8 cellular contexts compared by ENCODE assay signal in genomic region chr12:130870442-130871285, GRCh38. TPM values are rescaled to one million over a fixed set of nuclear protein-coding genes. Genes with fewer than 3 reads are reported as not detected.
DNase-seq lines count a peak whose midpoint lies in the region; ATAC-seq and TF ChIP-seq lines count a peak whose summit lies in the region.

No MANE protein-coding gene starts in this region.

- H3K9ac ChIP-seq in BLaER1 treated with 17β-estradiol and CSF1 and Interleukin-3, amounts not matched to agents 10 nM and 100 nM: peak overlapping the region; percentile 84 to 99 (median 97)

- TF ChIP-seq CTCF in foreskin keratinocyte (conservative IDR thresholded peaks at IDR 0.05) (peak; percentile 70), neutrophil (IDR thresholded peaks at IDR 0.05) (no peak)

- H3K36me3 ChIP-seq in BLaER1 treated with 17β-estradiol and CSF1 and Interleukin-3, amounts not matched to agents 10 nM and 100 nM: peaks cover 29 to 33% (median 32%) of the 10 kb centered on the region in 11 experiments
- H3K36me3 ChIP-seq in neutrophil: peaks cover 13% of the 10 kb centered on the region

- H4K20me1 ChIP-seq in BLaER1 treated with 17β-estradiol and CSF1 and Interleukin-3, amounts not matched to agents 10 nM and 100 nM: peaks cover 26 to 36% (median 32%) of the 10 kb centered on the region in 11 experiments; a peak in 21 of 22 replicates

- H3K4me3 ChIP-seq in BLaER1 treated with 17β-estradiol and CSF1 and Interleukin-3, amounts not matched to agents 10 nM and 100 nM: peak overlapping the region; percentile 57 to 99 (median 91)
- H3K4me3 ChIP-seq in neutrophil (ENCODE audit: low read depth in 1 of 2, low read length in 1 of 2): peak overlapping the region; percentile 73 to 74

- peak overlapping the region; percentile 75 to 97 (median 88) for H3K4me2 ChIP-seq in BLaER1 treated with 17β-estradiol and CSF1 and Interleukin-3, amounts not matched to agents 10 nM and 100 nM

- H3K27ac ChIP-seq in BLaER1 treated with 17β-estradiol and CSF1 and Interleukin-3, amounts not matched to agents 10 nM and 100 nM: peak overlapping the region; percentile 74 to 99 (median 97)
- H3K27ac ChIP-seq in foreskin keratinocyte (peak overlapping the region; percentile 88), neutrophil (no peak overlapping the region)

- DNase-seq in SHP77 (lab: John Stamatoyannopoulos, UW) (peak; percentile 94 to 96), activated gamma-delta T cell treated with Interleukin-2 at 50 U/mL for 16 hours (peak; percentile 58), foreskin keratinocyte (peak; percentile 69 to 87), stromal cell of bone marrow (ENCODE audit: low read depth) (peak; percentile 87)

- ATAC-seq in GM19023 (IDR thresholded peaks at IDR 0.05; ENCODE audit: unreplicated experiment): peak; percentile 51
- ATAC-seq in HG03342 (IDR thresholded peaks at IDR 0.05; ENCODE audit: unreplicated experiment): peak; percentile 48
- ATAC-seq in foreskin keratinocyte: peak; percentile 78

- peaks cover 0 to 7% (median 0%) of the 10 kb centered on the region in 11 experiments; a peak in 2 of 22 replicates for H3K9me3 ChIP-seq in BLaER1 treated with 17β-estradiol and CSF1 and Interleukin-3, amounts not matched to agents 10 nM and 100 nM (replicated peaks in 1 of 11)
- H3K9me3 ChIP-seq in neutrophil: no peaks in the 10 kb centered on the region

- H3K27me3 ChIP-seq in BLaER1 treated with 17β-estradiol and CSF1 and Interleukin-3, amounts not matched to agents 10 nM and 100 nM: no peaks in the 10 kb centered on the region
- H3K27me3 ChIP-seq in foreskin keratinocyte: no peaks in the 10 kb centered on the region
- peaks cover 5% of the 10 kb centered on the region for H3K27me3 ChIP-seq in neutrophil

- H3K4me1 ChIP-seq in BLaER1 treated with 17β-estradiol and CSF1 and Interleukin-3, amounts not matched to agents 10 nM and 100 nM: peaks cover 32 to 36% (median 34%) of the 10 kb centered on the region in 10 experiments
- H3K4me1 ChIP-seq in foreskin keratinocyte: peaks cover 14% of the 10 kb centered on the region
- peaks cover 23 to 25% of the 10 kb centered on the region in 2 experiments for H3K4me1 ChIP-seq in neutrophil (ENCODE audit: control insufficient read depth in 1 of 2, insufficient read depth in 1 of 2, low read depth in 1 of 2, low read length in 1 of 2)

RNA-seq across cellular contexts. Expression of gene RAN, which starts 1.2 kb away (rescaled TPM):
- 1,308 and 1,316 TPM in 2 replicates for total RNA-seq in foreskin keratinocyte
- polyA plus RNA-seq in foreskin keratinocyte: 1,431 and 1,595 TPM in 2 replicates

RNA-seq across cellular contexts. Expression of gene STX2, which starts 31.6 kb away (rescaled TPM):
- 19.0 and 21.3 TPM in 2 replicates for total RNA-seq in foreskin keratinocyte
- polyA plus RNA-seq in foreskin keratinocyte: 10.3 and 11.7 TPM in 2 replicates
